4 cellular contexts compared by ENCODE assay signal in the genomic region with DNA sequence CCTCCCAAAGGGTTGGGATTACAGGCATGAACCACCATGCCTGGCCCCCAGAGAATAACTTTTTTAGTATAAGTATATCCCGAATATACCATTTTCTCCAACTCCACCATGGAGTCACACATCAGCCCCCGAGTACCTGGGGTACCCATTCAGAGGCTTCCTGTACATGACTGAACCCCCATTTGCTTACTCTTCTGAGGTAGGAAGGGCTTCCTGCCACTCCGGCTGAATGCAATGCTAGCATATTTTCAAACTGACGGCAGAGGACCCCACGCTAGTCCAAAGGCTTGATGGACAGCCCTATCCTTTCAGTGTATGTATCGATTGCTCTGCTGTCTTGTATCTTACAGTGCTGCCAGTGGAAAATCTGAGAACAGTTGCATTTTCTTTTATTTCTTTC.
"Had no signal": no experiment of that assay in that cellular context is flagged by ENCODE, and none has a peak within 500 bp of the region (broad histone marks: within the 10 kb centered on the region; RNA-seq: fewer than 3 reads in every experiment).

No MANE protein-coding gene starts in this region.

- H3K4me3 Mint-ChIP-seq: GM23338, H9, IgD-negative memory B cell had no signal

- H3K27ac Mint-ChIP-seq: GM23338, IgD-negative memory B cell had no signal

- H2AFZ ChIP-seq: GM23338 had no signal

- H3K36me3 Mint-ChIP-seq: IgD-negative memory B cell had no signal

- H3K4me3 ChIP-seq: GM23338 had no signal

- H3K4me1 Mint-ChIP-seq: IgD-negative memory B cell had no signal

- DNase-seq: H9, HCEC 1CT had no signal

- H3K4me2 ChIP-seq: GM23338 had no signal
